17 cellular contexts compared by ENCODE assay signal in genomic region chr12:106144847-106145246, GRCh38. TPM values are rescaled to one million over a fixed set of nuclear protein-coding genes. Genes with fewer than 3 reads are reported as not detected.
DNase-seq lines count a peak whose midpoint lies in the region; ATAC-seq, FAIRE-seq and TF ChIP-seq lines count a peak whose summit lies in the region.
"Had no signal": no experiment of that assay in that cellular context is flagged by ENCODE, and none has a peak within 500 bp of the region (broad histone marks: within the 10 kb centered on the region; RNA-seq: fewer than 3 reads in every experiment).

No MANE protein-coding gene starts in this region.

- no peak overlapping the region for H3K4me2 ChIP-seq in K562 (ENCODE audit: insufficient read depth, low read length)

- H3K4me1 ChIP-seq in K562 (replicated peaks in 1 of 2; ENCODE audit: control insufficient read depth in 2 of 2, insufficient read depth in 2 of 2, low read length in 2 of 2), result no peaks in the 10 kb centered on the region; a peak in 1 of 5 replicates
- peaks cover 1% of the 10 kb centered on the region for H3K4me1 ChIP-seq in effector memory CD4-positive, alpha-beta T cell (ENCODE audit: control insufficient read depth, insufficient read depth, low read length, poor library complexity, severe bottlenecking)

- ATAC-seq in HG03432 (IDR thresholded peaks at IDR 0.05; ENCODE audit: unreplicated experiment), result peak; percentile 42
- no peak for ATAC-seq in K562
- no peak for ATAC-seq in GM21390 (IDR thresholded peaks at IDR 0.05; ENCODE audit: unreplicated experiment)
- ATAC-seq: esophagus mucosa had no signal

- TF ChIP-seq CTCF in GM12865 (IDR thresholded peaks at IDR 0.05; ENCODE audit: insufficient read depth, low read depth, low read length, missing control alignments) (no peak), K562 (IDR thresholded peaks at IDR 0.05 in 2 of 3, conservative IDR thresholded peaks at IDR 0.05 in 1 of 3; ENCODE audit: insufficient read depth in 2 of 3, low read depth in 1 of 3, low read length in 3 of 3) (no peak), osteocyte (IDR thresholded peaks at IDR 0.05) (no peak)

- H3K36me3 ChIP-seq in K562 (ENCODE audit: control insufficient read depth, insufficient read depth, low read length), result no peaks in the 10 kb centered on the region
- no peaks in the 10 kb centered on the region for H3K36me3 ChIP-seq in effector memory CD4-positive, alpha-beta T cell (ENCODE audit: control insufficient read depth, insufficient read depth, low read length)
- H3K36me3 ChIP-seq: sigmoid colon had no signal

- no peaks in the 10 kb centered on the region for H3K79me2 ChIP-seq in K562 (ENCODE audit: control insufficient read depth, insufficient read depth, low read length)

- H3K27ac Mint-ChIP-seq in osteocyte (ENCODE audit: unreplicated experiment), result peak overlapping the region; percentile 21
- H3K27ac Mint-ChIP-seq in activated CD4-positive, alpha-beta T cell treated with anti-CD3 and anti-CD28 coated beads, Interleukin-2, amount 10 ng/mL, durations not matched to agents 24 days and 14 days, result no peak overlapping the region
- H3K27ac Mint-ChIP-seq: activated naive CD4-positive, alpha-beta T cell treated with anti-CD3 and anti-CD28 coated beads, Interleukin-2, amount 50 U/mL, for 24 hours had no signal

- H3K4me1 Mint-ChIP-seq in osteocyte (ENCODE audit: unreplicated experiment), result peaks cover 45% of the 10 kb centered on the region
- H3K4me1 Mint-ChIP-seq in activated CD4-positive, alpha-beta T cell treated with anti-CD3 and anti-CD28 coated beads, Interleukin-2, amount 10 ng/mL, durations not matched to agents 24 days and 14 days, result peaks cover 2% of the 10 kb centered on the region

- peaks cover under 1 to 9% of the 10 kb centered on the region in 2 experiments; a peak in 4 of 5 replicates for H3K27me3 ChIP-seq in K562 (ENCODE audit: control insufficient read depth in 2 of 2, insufficient read depth in 2 of 2, low read length in 2 of 2)
- H3K27me3 ChIP-seq in effector memory CD4-positive, alpha-beta T cell (replicated peaks; ENCODE audit: control insufficient read depth, insufficient read depth, low read length, poor library complexity, severe bottlenecking), result peaks cover 14% of the 10 kb centered on the region
- H3K27me3 ChIP-seq: sigmoid colon had no signal

- BruUV-seq in K562 (replicated peaks; lab: Mats Ljungman, UMichigan), result no TSS peak

- TF ChIP-seq RAD21 in K562 (CRISPR knock-in tag; conservative IDR thresholded peaks at IDR 0.05 in 1 of 2, IDR thresholded peaks at IDR 0.05 in 1 of 2), result no peak

- no peak overlapping the region for H2AFZ ChIP-seq in K562 (ENCODE audit: low read depth, low read length)

- 0% methylated on average over 2 of the region's 2 CpGs for WGBS in K562 (ENCODE audit: insufficient coverage, low coverage, missing lambda C conversion rate)

- DNase-seq in GM12865 (ENCODE audit: low read depth) (peak; percentile 17), K562 (ENCODE audit: extremely low read depth in 1 of 4, low spot score in 3 of 4) (no peak), osteocyte (ENCODE audit: extremely low spot score, unreplicated experiment) (no peak), NCI-H2227 (lab: John Stamatoyannopoulos, UW; ENCODE audit: unreplicated experiment) (no peak)
- DNase-seq in effector memory CD4-positive, alpha-beta T cell, result no peak
- DNase-seq in activated CD4-positive, alpha-beta T cell treated with anti-CD3 and anti-CD28 coated beads, Interleukin-2, amount 10 ng/mL, durations not matched to agents 24 days and 14 days, result no peak
- DNase-seq: activated CD8-positive, alpha-beta memory T cell treated with anti-CD3 and anti-CD28 coated beads, Interleukin-2, amount 50 U/mL, for 4 hours; cerebellar nuclear complex; sigmoid colon; stimulated activated naive CD4-positive, alpha-beta T cell had no signal

- H3K27me3 Mint-ChIP-seq in osteocyte (ENCODE audit: unreplicated experiment), result no peaks in the 10 kb centered on the region
- peaks cover 50% of the 10 kb centered on the region for H3K27me3 Mint-ChIP-seq in activated CD4-positive, alpha-beta T cell treated with anti-CD3 and anti-CD28 coated beads, Interleukin-2, amount 10 ng/mL, durations not matched to agents 24 days and 14 days

- no peak overlapping the region for H3K9ac ChIP-seq in K562 (ENCODE audit: insufficient read depth in 1 of 2, low read depth in 2 of 2, low read length in 2 of 2)

- H3K36me3 Mint-ChIP-seq in osteocyte (ENCODE audit: unreplicated experiment), result no peaks in the 10 kb centered on the region
- H3K36me3 Mint-ChIP-seq in activated CD4-positive, alpha-beta T cell treated with anti-CD3 and anti-CD28 coated beads, Interleukin-2, amount 10 ng/mL, durations not matched to agents 24 days and 14 days (ENCODE audit: low read depth), result no peaks in the 10 kb centered on the region
- H3K36me3 Mint-ChIP-seq: activated naive CD4-positive, alpha-beta T cell treated with anti-CD3 and anti-CD28 coated beads, Interleukin-2, amount 50 U/mL, for 24 hours had no signal

- TF ChIP-seq EP300 in K562 (IDR thresholded peaks at IDR 0.05; ENCODE audit: low read length), result no peak

- CTCF ChIA-PET in K562 (lab: Yijun Ruan, JAX; ENCODE audit: low intra/inter-chr PET ratio), result interaction anchor here (0.7 kb wide), 1 partner anchor 1944 kb away, joined by 3 read pairs; no protein-coding TSS in a partner anchor

- no peaks in the 10 kb centered on the region for H3K9me3 Mint-ChIP-seq in osteocyte (ENCODE audit: unreplicated experiment)
- H3K9me3 Mint-ChIP-seq in activated CD4-positive, alpha-beta T cell treated with anti-CD3 and anti-CD28 coated beads, Interleukin-2, amount 10 ng/mL, durations not matched to agents 24 days and 14 days, result no peaks in the 10 kb centered on the region
- H3K9me3 Mint-ChIP-seq: activated naive CD4-positive, alpha-beta T cell treated with anti-CD3 and anti-CD28 coated beads, Interleukin-2, amount 50 U/mL, for 24 hours; neural crest cell had no signal

- H3K4me3 Mint-ChIP-seq in osteocyte (ENCODE audit: unreplicated experiment), result no peak overlapping the region
- no peak overlapping the region for H3K4me3 Mint-ChIP-seq in activated CD4-positive, alpha-beta T cell treated with anti-CD3 and anti-CD28 coated beads, Interleukin-2, amount 10 ng/mL, durations not matched to agents 24 days and 14 days
- H3K4me3 Mint-ChIP-seq: activated naive CD4-positive, alpha-beta T cell treated with anti-CD3 and anti-CD28 coated beads, Interleukin-2, amount 50 U/mL, for 24 hours had no signal

- intact Hi-C loops in K562 (cut with micrococcal nuclease), result loop anchor here (10.0 kb wide), 2 partner anchors 120 to 1940 kb away; no protein-coding TSS in a partner anchor
- intact Hi-C loops in activated CD4-positive, alpha-beta T cell treated with anti-CD3 and anti-CD28 coated beads, Interleukin-2, amount 10 ng/mL, durations not matched to agents 24 days and 14 days (cut with micrococcal nuclease), result no loop called here

- no peaks in the 10 kb centered on the region for H3K9me1 ChIP-seq in K562 (ENCODE audit: control insufficient read depth, insufficient read depth, low read length)

- POLR2A ChIA-PET in K562 (lab: Yijun Ruan, JAX), result no interaction called here

- no peaks in the 10 kb centered on the region for H3K9me3 ChIP-seq in K562 (replicated peaks; ENCODE audit: control insufficient read depth, insufficient read depth, low read depth, low read length)
- H3K9me3 ChIP-seq in effector memory CD4-positive, alpha-beta T cell (ENCODE audit: control insufficient read depth, low read length), result no peaks in the 10 kb centered on the region
- H3K9me3 ChIP-seq: sigmoid colon had no signal

- no peaks in the 10 kb centered on the region for H4K20me1 ChIP-seq in K562 (replicated peaks; ENCODE audit: control insufficient read depth, insufficient read depth, low read length)

- in situ Hi-C loops in K562 (cut with MboI), result no loop called here

- FAIRE-seq in K562 (lab: Jason Lieb, UNC), result no peak
- FAIRE-seq: H54 had no signal

- H3K4me3 ChIP-seq in GM12865 (ENCODE audit: low read depth, low read length), result no peak overlapping the region
- H3K4me3 ChIP-seq in K562, result no peak overlapping the region
- H3K4me3 ChIP-seq in effector memory CD4-positive, alpha-beta T cell (ENCODE audit: insufficient read depth, low read depth, low read length, poor library complexity, severe bottlenecking), result no peak overlapping the region
- H3K4me3 ChIP-seq: lung, sigmoid colon had no signal

- TF ChIP-seq POLR2A in K562 (conservative IDR thresholded peaks at IDR 0.05), result no peak

- H3K27ac ChIP-seq in K562 (ENCODE audit: extremely low read depth, low read depth, low read length), result no peak overlapping the region
- no peak overlapping the region for H3K27ac ChIP-seq in effector memory CD4-positive, alpha-beta T cell (ENCODE audit: insufficient read depth, low read length, poor library complexity, severe bottlenecking)
- H3K27ac ChIP-seq: sigmoid colon had no signal

RNA-seq across cellular contexts. Expression of gene NUAK1, which starts 6.1 kb away (rescaled TPM):
- not detected in 2 replicates for total RNA-seq in K562 (2011; cell fraction: chromatin; rRNA removed; ENCODE audit: low replicate concordance)
- total RNA-seq in K562 (2011; cell fraction: nucleolus; rRNA removed), result not detected in 2 replicates
- total RNA-seq in K562 (2011; cell fraction: nucleoplasm; rRNA removed), result not detected in 2 replicates
- total RNA-seq in K562 (2014; rRNA removed) (not detected in 2 replicates), K562 (2014; rRNA removed; fragmentation: Illumina TruSeq; extraction: Trizol) (not detected in 2 replicates), K562 (2015; rRNA removed; fragmentation: Illumina TruSeq; extraction: Trizol) (not detected in 2 replicates), K562 (2021) (0.02 TPM in 2 replicates), osteocyte (20.2 and 21.1 TPM in 2 replicates)
- polyA plus RNA-seq in K562 (2011; rRNA removed) (not detected in 2 replicates), K562 (2014; fragmentation: Illumina TruSeq; extraction: Trizol) (not detected in 2 replicates), K562 (2014; fragmentation: Nextera tagmentation; extraction: Ambion mirVana) (not detected), K562 (2014; rRNA removed) (not detected in 2 replicates)
- 0.22 TPM in 1 of 2 replicates, not detected in the other for polyA plus RNA-seq in K562 (2011; cell fraction: cytosol; rRNA removed)
- polyA plus RNA-seq in K562 (2011; cell fraction: nucleus; rRNA removed), result not detected in 2 replicates
- polyA plus RNA-seq in K562 (2012), result not detected in 2 replicates
- polyA minus RNA-seq in K562 (2011; rRNA and poly(A)+ RNA removed), result not detected in 2 replicates
- polyA minus RNA-seq in K562 (2011; cell fraction: cytosol; rRNA and poly(A)+ RNA removed), result not detected in 2 replicates
- not detected in 2 replicates for polyA minus RNA-seq in K562 (2011; cell fraction: nucleus; rRNA and poly(A)+ RNA removed)
- total RNA-seq in activated CD4-positive, alpha-beta T cell treated with anti-CD3 and anti-CD28 coated beads, Interleukin-2, amount 10 ng/mL, durations not matched to agents 24 days and 14 days, result 0.02 TPM in 1 of 2 replicates, not detected in the other

Comparison
In these comparisons a context has a peak if more than half of its experiments do, and no peak if none do; other contexts are left out.
1. RNA of gene NUAK1, which starts 6.1 kb away (total RNA-seq): 20.2 to 21.1 TPM in osteocyte; 0.02 TPM in K562 and 0.02 TPM in activated CD4-positive, alpha-beta T cell treated with anti-CD3 and anti-CD28 coated beads, Interleukin-2, amount 10 ng/mL, durations not matched to agents 24 days and 14 days; every median in the first group is over 10 times any median in the second.